ENCODE assay signal across 17 cellular contexts in the genomic region with DNA sequence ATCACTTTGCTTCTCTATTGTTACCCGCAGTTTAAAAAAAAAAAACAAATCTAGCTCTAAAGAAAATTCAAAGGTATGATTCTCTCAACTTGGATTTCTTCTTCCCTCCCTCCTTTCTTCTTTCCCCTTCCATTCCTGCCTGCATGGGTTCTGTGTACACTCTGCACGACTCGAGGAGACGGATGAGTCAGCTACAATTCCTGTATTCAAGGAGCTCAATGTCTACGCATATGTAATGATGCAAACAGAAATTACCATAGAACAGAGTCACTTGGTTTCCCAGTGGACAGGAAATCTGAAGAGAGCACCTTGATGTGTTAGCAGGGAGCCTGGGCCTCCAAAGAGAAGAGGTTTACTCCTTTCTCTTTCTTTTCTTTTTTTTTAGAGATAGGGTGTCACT.
DNase-seq lines count a peak whose midpoint lies in the region; ATAC-seq, FAIRE-seq and TF ChIP-seq lines count a peak whose summit lies in the region.
"Had no signal": no experiment of that assay in that cellular context is flagged by ENCODE, and none has a peak within 500 bp of the region (broad histone marks: within the 10 kb centered on the region; RNA-seq: fewer than 3 reads in every experiment).

No MANE protein-coding gene starts in this region.

- peaks cover 18% of the 10 kb centered on the region for H3K9me3 ChIP-seq in AG04450 (ENCODE audit: control insufficient read depth, insufficient read depth, low read length)
- no peaks in the 10 kb centered on the region for H3K9me3 ChIP-seq in CD4-positive, alpha-beta T cell (ENCODE audit: control insufficient read depth, low read length)
- H3K9me3 ChIP-seq: gastroesophageal sphincter, right atrium auricular region, tibial artery had no signal

- H3K27ac Mint-ChIP-seq in brain: peak overlapping the region in 4 of 5 experiments; percentile 9 to 66 (median 34)
- H3K27ac Mint-ChIP-seq in CD4-positive, alpha-beta T cell: no peak overlapping the region
- H3K27ac Mint-ChIP-seq: activated B cell treated with CpG ODN at 0.5 μM for 24 hours; activated naive CD8-positive, alpha-beta T cell treated with anti-CD3 and anti-CD28 coated beads, Interleukin-2, amount 50 U/mL, for 24 hours had no signal

- intact Hi-C loops in CD4-positive, alpha-beta T cell (cut with DNase I, micrococcal nuclease): loop anchor here in 1 of 2 experiments (10.0 kb wide), 1 partner anchor 58 kb away; no protein-coding TSS in a partner anchor

- no peaks in the 10 kb centered on the region for H3K27me3 Mint-ChIP-seq in brain
- no peaks in the 10 kb centered on the region for H3K27me3 Mint-ChIP-seq in CD4-positive, alpha-beta T cell
- H3K27me3 Mint-ChIP-seq: activated B cell treated with CpG ODN at 0.5 μM for 24 hours; activated naive CD8-positive, alpha-beta T cell treated with anti-CD3 and anti-CD28 coated beads, Interleukin-2, amount 50 U/mL, for 24 hours had no signal

- peak; percentile 44 for FAIRE-seq in HTR-8/SVneo (lab: Jason Lieb, UNC)
- FAIRE-seq: GM12891 had no signal

- TF ChIP-seq CTCF in AG04450 (IDR thresholded peaks at IDR 0.05; ENCODE audit: low read depth, low read length) (no peak), brain (conservative IDR thresholded peaks at IDR 0.05) (no peak), kidney epithelial cell (IDR thresholded peaks at IDR 0.05; ENCODE audit: insufficient read depth, low read length, poor library complexity, severe bottlenecking) (no peak)
- no peak for TF ChIP-seq CTCF in CD4-positive, alpha-beta T cell (IDR thresholded peaks at IDR 0.05)

- H3K9me3 Mint-ChIP-seq in brain: peaks cover 0 to 9% (median 2%) of the 10 kb centered on the region in 5 experiments
- no peaks in the 10 kb centered on the region for H3K9me3 Mint-ChIP-seq in CD4-positive, alpha-beta T cell
- H3K9me3 Mint-ChIP-seq: activated B cell treated with CpG ODN at 0.5 μM for 24 hours; activated naive CD8-positive, alpha-beta T cell treated with anti-CD3 and anti-CD28 coated beads, Interleukin-2, amount 50 U/mL, for 24 hours had no signal

- peaks cover 57% of the 10 kb centered on the region for H3K36me3 Mint-ChIP-seq in brain
- peaks cover 69% of the 10 kb centered on the region for H3K36me3 Mint-ChIP-seq in CD4-positive, alpha-beta T cell (ENCODE audit: low read depth)

- no peak overlapping the region for H3K4me3 Mint-ChIP-seq in brain
- no peak overlapping the region for H3K4me3 Mint-ChIP-seq in CD4-positive, alpha-beta T cell
- H3K4me3 Mint-ChIP-seq: activated B cell treated with CpG ODN at 0.5 μM for 24 hours; activated naive CD8-positive, alpha-beta T cell treated with anti-CD3 and anti-CD28 coated beads, Interleukin-2, amount 50 U/mL, for 24 hours had no signal

- in situ Hi-C loops in G401 (cut with HindIII; ENCODE audit: low sequenced_read_pairs): no loop called here

- H3K27ac ChIP-seq in AG04450 (ENCODE audit: low read depth, low read length): peak overlapping the region; percentile 25
- no peak overlapping the region for H3K27ac ChIP-seq in CD4-positive, alpha-beta T cell (ENCODE audit: low read depth, low read length)
- H3K27ac ChIP-seq: gastroesophageal sphincter, right atrium auricular region, tibial artery had no signal

- H3K4me3 ChIP-seq in AG04450 (ENCODE audit: low read depth, low read length) (no peak overlapping the region), kidney epithelial cell (ENCODE audit: low read depth, low read length) (no peak overlapping the region)
- H3K4me3 ChIP-seq: gastroesophageal sphincter, right atrium auricular region, tibial artery had no signal

- H3K27me3 ChIP-seq in AG04450 (ENCODE audit: control insufficient read depth, insufficient read depth, low read length) (no peaks in the 10 kb centered on the region), kidney epithelial cell (ENCODE audit: control insufficient read depth, insufficient read depth, low read length) (no peaks in the 10 kb centered on the region)
- H3K27me3 ChIP-seq in CD4-positive, alpha-beta T cell (ENCODE audit: control insufficient read depth, insufficient read depth, low read length): no peaks in the 10 kb centered on the region
- H3K27me3 ChIP-seq: gastroesophageal sphincter, right atrium auricular region, tibial artery had no signal

- POLR2A ChIA-PET in AG04450 (lab: Yijun Ruan, JAX): interaction anchor here (0.5 to 0.7 kb wide), 2 partner anchors 17 to 26 kb away, joined by 3 to 5 read pairs; no protein-coding TSS in a partner anchor
- POLR2A ChIA-PET in CD4-positive, alpha-beta T cell (lab: Charles Lee): no interaction called here

- CTCF ChIA-PET in AG04450 (lab: Charles Lee): interaction anchor here (1.0 to 1.4 kb wide), 2 partner anchors 78 to 210 kb away, joined by 4 to 9 read pairs; no protein-coding TSS in a partner anchor
- CTCF ChIA-PET in CD4-positive, alpha-beta T cell (lab: Charles Lee): no interaction called here

- peaks cover 5% of the 10 kb centered on the region for H3K4me1 Mint-ChIP-seq in brain
- H3K4me1 Mint-ChIP-seq in CD4-positive, alpha-beta T cell (ENCODE audit: low read depth): no peaks in the 10 kb centered on the region
- H3K4me1 Mint-ChIP-seq: activated B cell treated with CpG ODN at 0.5 μM for 24 hours had no signal

- DNase-seq in AG04450 (ENCODE audit: low read depth, low spot score) (peak; percentile 47), HTR-8/SVneo (ENCODE audit: insufficient read length, low spot score) (peak; percentile 37), kidney epithelial cell (ENCODE audit: low read depth) (peak; percentile 31), G401 (ENCODE audit: low spot score) (no peak)
- DNase-seq in CD4-positive, alpha-beta T cell: no peak
- DNase-seq: activated B cell treated with CpG ODN at 0.5 μM for 24 hours; activated naive CD8-positive, alpha-beta T cell treated with anti-CD3 and anti-CD28 coated beads, Interleukin-2, amount 50 U/mL, for 24 hours; kidney glomerular epithelial cell; NCI-H1048; stimulated activated CD4-positive, alpha-beta T cell treated with anti-CD3 and anti-CD28 coated beads, Interleukin-2, amount 100 ng/mL, for 24 hours; tibial artery had no signal

- H3K36me3 ChIP-seq in kidney epithelial cell (ENCODE audit: control insufficient read depth, insufficient read depth, low read length): peaks cover 1% of the 10 kb centered on the region

- no peak for ATAC-seq in GM21526 (IDR thresholded peaks at IDR 0.05; ENCODE audit: low FRiP score, unreplicated experiment)
- no peak for ATAC-seq in GM19463 (IDR thresholded peaks at IDR 0.05; ENCODE audit: unreplicated experiment)
- ATAC-seq in CD4-positive, alpha-beta T cell (ENCODE audit: poor library complexity): no peak
- ATAC-seq: activated naive CD8-positive, alpha-beta T cell treated with anti-CD3 and anti-CD28 coated beads, Interleukin-2, amount 50 U/mL, for 24 hours; gastroesophageal sphincter had no signal

Comparison
In these comparisons a context has a peak if more than half of its experiments do, and no peak if none do; other contexts are left out.
1. DNase-seq: peak in AG04450 (single experiment), HTR-8/SVneo (single experiment) and kidney epithelial cell (single experiment); none in G401 (single experiment) and CD4-positive, alpha-beta T cell (0 of 10).